In genomic region chr22:50258361-50259292, GRCh38 we compare ENCODE assay signal across 1 cellular context.
TF ChIP-seq lines count a peak whose summit lies in the region.

No MANE protein-coding gene starts in this region.

TF ChIP-seq in HepG2, 621 proteins besides CTCF, POLR2A, EP300 and RAD21:
- no peak for TF ChIP-seq BCLAF1 (IDR thresholded peaks at IDR 0.05)
- peak; percentile 88 for TF ChIP-seq MAFF (IDR thresholded peaks at IDR 0.05; ENCODE audit: low read depth, low read length)
- no peak for TF ChIP-seq ZEB1 (IDR thresholded peaks at IDR 0.05; ENCODE audit: insufficient replicate concordance, low read depth)
- no peak for TF ChIP-seq PAWR (CRISPR knock-in tag; IDR thresholded peaks at IDR 0.05; ENCODE audit: borderline replicate concordance)
- no peak for TF ChIP-seq SNAPC2 (CRISPR knock-in tag; IDR thresholded peaks at IDR 0.05)
- TF ChIP-seq NR0B2 (CRISPR knock-in tag; IDR thresholded peaks at IDR 0.05), result no peak
- TF ChIP-seq MYC (CRISPR knock-in tag; IDR thresholded peaks at IDR 0.05; ENCODE audit: borderline replicate concordance), result no peak
- TF ChIP-seq MAFK (conservative IDR thresholded peaks at IDR 0.05 in 1 of 2, IDR thresholded peaks at IDR 0.05 in 1 of 2; ENCODE audit: low read length in 2 of 2), result peak; percentile 93 to 94
- TF ChIP-seq FOXP1 (IDR thresholded peaks at IDR 0.05), result no peak
- no peak for TF ChIP-seq FOXP1 (CRISPR knock-in tag; IDR thresholded peaks at IDR 0.05)
- TF ChIP-seq ZNF138 (CRISPR knock-in tag; IDR thresholded peaks at IDR 0.05; ENCODE audit: low read depth), result no peak
- no peak for TF ChIP-seq ADNP (CRISPR knock-in tag; IDR thresholded peaks at IDR 0.05)
